18 cellular contexts compared by ENCODE assay signal in the genomic region with DNA sequence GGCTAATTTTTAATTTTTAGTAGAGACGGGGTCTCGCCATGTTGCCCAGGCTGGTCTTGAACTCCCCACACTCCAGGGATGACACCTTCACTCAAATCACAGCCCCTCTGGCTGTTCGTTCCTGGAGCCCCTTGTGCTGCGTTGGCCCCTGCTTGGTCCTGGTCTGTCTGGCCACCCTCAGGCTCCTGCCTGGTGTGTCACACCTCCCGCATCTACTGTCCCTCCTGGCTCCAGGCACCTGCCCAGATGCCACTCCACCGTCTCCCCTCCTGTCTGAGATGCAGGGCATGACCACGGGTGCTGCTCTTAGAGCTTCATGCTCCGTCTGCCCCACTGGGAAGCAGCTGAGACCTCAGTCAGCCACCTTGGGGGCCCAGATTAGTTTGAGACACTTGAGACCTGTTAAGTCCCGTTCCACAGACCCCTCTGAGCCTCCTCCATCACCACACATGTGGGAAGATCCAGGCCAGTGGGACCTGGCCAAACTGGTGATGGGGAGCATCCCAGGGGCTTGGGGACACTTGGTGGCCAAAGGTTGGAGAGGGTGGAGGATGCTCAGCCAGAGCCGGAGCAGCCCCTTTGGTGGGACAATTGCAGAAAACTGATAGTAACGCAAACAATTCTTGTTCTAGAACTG. TPM values are rescaled to one million over a fixed set of nuclear protein-coding genes. Genes with fewer than 3 reads are reported as not detected.
"Had no signal": no experiment of that assay in that cellular context is flagged by ENCODE, and none has a peak within 500 bp of the region (broad histone marks: within the 10 kb centered on the region; RNA-seq: fewer than 3 reads in every experiment).

No MANE protein-coding gene starts in this region.

- H3K4me3 ChIP-seq: body of pancreas, coronary artery, esophagus squamous epithelium, smooth muscle cell, testis, upper lobe of left lung had no signal

- DNase-seq: activated CD4-positive, alpha-beta T cell treated with anti-CD3 and anti-CD28 coated beads for 48 hours; central memory CD4-positive, alpha-beta T cell; effector CD4-positive, alpha-beta T cell; esophagus squamous epithelium; hypothalamus; retina; testis had no signal

- H3K4me2 ChIP-seq: smooth muscle cell had no signal

- H3K27ac ChIP-seq: body of pancreas, coronary artery, esophagus squamous epithelium, testis, upper lobe of left lung had no signal

- H3K4me1 ChIP-seq: body of pancreas, esophagus squamous epithelium, testis, upper lobe of left lung had no signal

- H3K9me3 ChIP-seq: body of pancreas, esophagus squamous epithelium, testis, upper lobe of left lung had no signal

- H3K27me3 ChIP-seq: body of pancreas, testis had no signal

- ATAC-seq: activated naive CD4-positive, alpha-beta T cell treated with anti-CD3 and anti-CD28 coated beads, Interleukin-2, amount 50 U/mL, for 72 hours; body of pancreas; WTC11 had no signal

- H3K36me3 ChIP-seq: esophagus squamous epithelium, upper lobe of left lung had no signal

RNA-seq across cellular contexts. Expression of a gene that starts 21.9 kb away (rescaled TPM):
- total RNA-seq: activated naive CD4-positive, alpha-beta T cell treated with anti-CD3 and anti-CD28 coated beads, Interleukin-2, amount 50 U/mL, for 72 hours; body of pancreas; esophagus squamous epithelium; fibroblast of villous mesenchyme; glomerular endothelial cell; kidney epithelial cell; lung microvascular endothelial cell; smooth muscle cell; T-helper 2 cell treated with Interferon-gamma antibody and Interleukin-4, amounts not matched to agents 100 ng/mL and 5 ng/mL, for 36 hours; upper lobe of left lung; WTC11 had no signal
- polyA plus RNA-seq: smooth muscle cell had no signal

RNA-seq across cellular contexts. Expression of a gene that starts 35.0 kb away (rescaled TPM):
- total RNA-seq: esophagus squamous epithelium; fibroblast of villous mesenchyme; glomerular endothelial cell; kidney epithelial cell; T-helper 2 cell treated with Interferon-gamma antibody and Interleukin-4, amounts not matched to agents 100 ng/mL and 5 ng/mL, for 36 hours had no signal
- polyA plus RNA-seq: smooth muscle cell had no signal

RNA-seq across cellular contexts. Expression of a gene that starts 45.1 kb away (rescaled TPM):
- total RNA-seq: activated naive CD4-positive, alpha-beta T cell treated with anti-CD3 and anti-CD28 coated beads, Interleukin-2, amount 50 U/mL, for 72 hours; esophagus squamous epithelium; fibroblast of villous mesenchyme; kidney epithelial cell; smooth muscle cell had no signal
